ENCODE assay signal across 8 cellular contexts in genomic region chr3:71130516-71131384, GRCh38.
A peak's percentile ranks its signal among the peaks of the same experiment; 100 is the strongest.
DNase-seq lines count a peak whose midpoint lies in the region; ATAC-seq and TF ChIP-seq lines count a peak whose summit lies in the region.

No MANE protein-coding gene starts in this region.

- no peak overlapping the region for H3K9ac ChIP-seq in neuronal stem cell (ENCODE audit: low read depth, low read length, poor library complexity)

- H4K91ac ChIP-seq in neuronal stem cell (ENCODE audit: low read depth, low read length, poor library complexity) = no peak overlapping the region

- no peak overlapping the region for H2BK5ac ChIP-seq in neuronal stem cell (ENCODE audit: low read length)

- H3K27me3 ChIP-seq in neuronal stem cell (ENCODE audit: control insufficient read depth in 3 of 3, insufficient read depth in 3 of 3, low read depth in 1 of 3, low read length in 3 of 3) = no peaks in the 10 kb centered on the region

- TF ChIP-seq CTCF in foreskin fibroblast (IDR thresholded peaks at IDR 0.05; ENCODE audit: low read depth, low read length) = no peak

- peak overlapping the region; percentile 22 for H3K4me2 ChIP-seq in neuronal stem cell (ENCODE audit: insufficient read depth, low read length, poor library complexity, severe bottlenecking)

- WGBS in neuronal stem cell (ENCODE audit: extremely low coverage in 2 of 2, insufficient read length in 2 of 2, insufficient replicate concordance in 1 of 2), 2 donors = no CpG with 5 or more reads among the region's 19 CpGs

- H3K14ac ChIP-seq in neuronal stem cell (ENCODE audit: low read length) = no peak overlapping the region

- H3K27ac ChIP-seq in neuronal stem cell (replicated peaks; ENCODE audit: low read length) (no peak overlapping the region), temporal lobe (ENCODE audit: low read depth, low read length) (peak overlapping the region; percentile 78)

- H3K4me1 ChIP-seq in neuronal stem cell (ENCODE audit: control insufficient read depth in 2 of 2, insufficient read depth in 1 of 2, low read depth in 1 of 2, low read length in 2 of 2) = peaks cover 18 to 53% of the 10 kb centered on the region in 2 donors

- H2AK5ac ChIP-seq in neuronal stem cell (ENCODE audit: low read depth, low read length) = no peak overlapping the region

- ATAC-seq in GM18502 (IDR thresholded peaks at IDR 0.05; ENCODE audit: poor library complexity, unreplicated experiment) = peak; percentile 82
- ATAC-seq in HG03064 (IDR thresholded peaks at IDR 0.05; ENCODE audit: low read depth, unreplicated experiment) = peak; percentile 66
- ATAC-seq in GM19023 (IDR thresholded peaks at IDR 0.05; ENCODE audit: unreplicated experiment) = no peak

- no peaks in the 10 kb centered on the region for H3K9me3 ChIP-seq in neuronal stem cell (replicated peaks in 1 of 2; ENCODE audit: control insufficient read depth in 2 of 2, insufficient read depth in 1 of 2, low read depth in 1 of 2, low read length in 2 of 2)

- H3K4me3 ChIP-seq in foreskin fibroblast (ENCODE audit: low read depth in 1 of 2, low read length in 2 of 2) = peak overlapping the region; percentile 55 to 75
- peak overlapping the region in 1 of 2 donors; percentile 59 for H3K4me3 ChIP-seq in neuronal stem cell (ENCODE audit: low read length in 2 of 2)

- no peak overlapping the region for H2BK12ac ChIP-seq in neuronal stem cell (ENCODE audit: low read length)

- peaks cover 0 to 1% of the 10 kb centered on the region in 2 donors for H3K36me3 ChIP-seq in neuronal stem cell (replicated peaks in 1 of 2; ENCODE audit: control insufficient read depth in 2 of 2, insufficient read depth in 2 of 2, low read length in 2 of 2)

- H3K79me1 ChIP-seq in neuronal stem cell (ENCODE audit: low read depth, low read length) = no peaks in the 10 kb centered on the region

- no peak overlapping the region for H4K8ac ChIP-seq in neuronal stem cell (ENCODE audit: low read depth, low read length)

- H3K4ac ChIP-seq in neuronal stem cell (ENCODE audit: low read length) = no peak overlapping the region

- no peak overlapping the region for H3K23ac ChIP-seq in neuronal stem cell (ENCODE audit: low read depth, low read length, poor library complexity)

- H2AFZ ChIP-seq in neuronal stem cell (ENCODE audit: low read length) = peak overlapping the region; percentile 71

- DNase-seq in activated T-helper 9 cell treated with anti-CD3 and anti-CD28 coated beads, Interleukin-2, amount 50 U/mL, for 16 hours (ENCODE audit: low read depth) = peak; percentile 57
- DNase-seq in foreskin fibroblast (peak; percentile 60 to 78), neuronal stem cell (ENCODE audit: low spot score) (no peak)

- H2BK15ac ChIP-seq in neuronal stem cell (ENCODE audit: low read length) = no peak overlapping the region

- H3K18ac ChIP-seq in neuronal stem cell (ENCODE audit: low read length) = no peak overlapping the region

- H2BK120ac ChIP-seq in neuronal stem cell (ENCODE audit: low read depth, low read length) = no peak overlapping the region

TF ChIP-seq in PFSK-1, 5 proteins besides CTCF, POLR2A, EP300 and RAD21:
- TF ChIP-seq REST (IDR thresholded peaks at IDR 0.05; ENCODE audit: insufficient read depth in 1 of 2, low read depth in 2 of 2, low read length in 2 of 2) = 0 out of 4 replicates have a peak, but pooled peaks of 1 of the 2 experiments have one; percentile 18
- no peak; the same call in 1 of the 2 replicates for TF ChIP-seq TAF1 (IDR thresholded peaks at IDR 0.05; ENCODE audit: borderline replicate concordance, insufficient read depth, low read length)
- TF ChIP-seq POLR2AphosphoS5 (IDR thresholded peaks at IDR 0.05; ENCODE audit: low read depth, low read length) = peak; percentile 18; the same call in 1 of the 2 replicates
- no peak for TF ChIP-seq FOXP2 (optimal IDR thresholded peaks at IDR 0.05; ENCODE audit: borderline replicate concordance, extremely low read depth, extremely low read length, insufficient read depth)
- no peak for TF ChIP-seq SIN3A (IDR thresholded peaks at IDR 0.05; ENCODE audit: borderline replicate concordance, insufficient read depth, low read length)
